Comparison of ENCODE assay signal across 20 cellular contexts in the genomic region with DNA sequence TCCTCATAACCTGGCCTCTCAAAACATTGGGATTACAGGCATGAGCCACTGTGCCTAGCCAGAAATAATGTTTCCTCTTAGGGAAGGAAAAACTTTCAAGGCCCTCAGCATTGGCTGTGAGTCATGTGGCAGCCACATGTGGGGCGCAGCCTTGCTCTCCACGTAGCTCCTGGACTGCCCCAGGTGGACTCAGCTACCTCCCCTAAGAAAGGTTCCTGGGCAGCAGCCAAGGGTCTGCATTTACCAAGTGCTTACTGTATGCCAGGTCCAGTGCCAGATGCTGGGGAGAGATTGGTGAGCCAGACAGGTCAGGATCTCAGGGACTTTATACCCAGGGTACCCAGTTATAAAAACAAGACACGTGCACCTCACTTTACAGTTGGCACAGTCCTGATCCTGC. TPM values are rescaled to one million over a fixed set of nuclear protein-coding genes. Genes with fewer than 3 reads are reported as not detected.
A peak's percentile ranks its signal among the peaks of the same experiment; 100 is the strongest.
DNase-seq lines count a peak whose midpoint lies in the region; ATAC-seq, FAIRE-seq and TF ChIP-seq lines count a peak whose summit lies in the region.
"Had no signal": no experiment of that assay in that cellular context is flagged by ENCODE, and none has a peak within 500 bp of the region (broad histone marks: within the 10 kb centered on the region; RNA-seq: fewer than 3 reads in every experiment).

No MANE protein-coding gene starts in this region.

- ATAC-seq in activated CD8-positive, alpha-beta T cell treated with anti-CD3 and anti-CD28 coated beads, Interleukin-2, amount 10 ng/mL, durations not matched to agents 7 days and 5 days: no peak
- ATAC-seq in HG03135 (IDR thresholded peaks at IDR 0.05; ENCODE audit: unreplicated experiment): no peak
- ATAC-seq: activated T-cell treated with anti-CD3 and anti-CD28 coated beads, Interleukin-2, amount 50 U/mL, for 4 hours; Right ventricle myocardium inferior had no signal

- WGBS in adrenal gland, 4 donors: 0 to 46% (median 40%) methylated on average over 1 to 3 of the region's 3 CpGs
- WGBS in prostate gland: 53% methylated on average over 3 of the region's 3 CpGs

- no peak for TF ChIP-seq POLR2A in adrenal gland (IDR thresholded peaks at IDR 0.05)
- no peak for TF ChIP-seq POLR2A in prostate gland (IDR thresholded peaks at IDR 0.05)

- H3K4me3 ChIP-seq in HFF-Myc (replicated peaks; ENCODE audit: low read depth, low read length) (no peak overlapping the region), adrenal gland (no peak overlapping the region), fibroblast of the aortic adventitia (ENCODE audit: low read depth, low read length) (no peak overlapping the region), prostate gland (no peak overlapping the region)
- H3K4me3 ChIP-seq: thoracic aorta had no signal

- intact Hi-C loops in adrenal gland (cut with DNase I) (no loop called here), prostate gland (cut with DNase I) (no loop called here)

- H3K9me3 Mint-ChIP-seq in activated CD8-positive, alpha-beta T cell treated with anti-CD3 and anti-CD28 coated beads, Interleukin-2, amount 10 ng/mL, durations not matched to agents 7 days and 5 days (ENCODE audit: insufficient read depth): no peaks in the 10 kb centered on the region
- H3K9me3 Mint-ChIP-seq: activated T-cell treated with anti-CD3 and anti-CD28 coated beads, Interleukin-2, amount 50 U/mL, for 4 hours had no signal

- H3K36me3 ChIP-seq in adrenal gland (replicated peaks in 1 of 2) (no peaks in the 10 kb centered on the region), prostate gland (no peaks in the 10 kb centered on the region)
- H3K36me3 ChIP-seq: thoracic aorta had no signal

- H3K9me3 ChIP-seq in adrenal gland (replicated peaks in 1 of 3): no peaks in the 10 kb centered on the region
- no peaks in the 10 kb centered on the region for H3K9me3 ChIP-seq in prostate gland
- H3K9me3 ChIP-seq: thoracic aorta had no signal

- DNase-seq in Daoy (ENCODE audit: low read depth): peak; percentile 58
- DNase-seq in HFF-Myc (ENCODE audit: extremely low read depth, low read depth): peak; percentile 35
- DNase-seq in adrenal gland: peak in 6 of 7 donors; percentile 51 to 68 (median 62)
- peak; percentile 19 for DNase-seq in fibroblast of the aortic adventitia (ENCODE audit: low read depth)
- DNase-seq in RCC 7860 (ENCODE audit: low spot score): no peak
- no peak for DNase-seq in activated CD8-positive, alpha-beta T cell treated with anti-CD3 and anti-CD28 coated beads, Interleukin-2, amount 10 ng/mL, durations not matched to agents 7 days and 5 days
- no peak for DNase-seq in prostate gland (ENCODE audit: low spot score)
- DNase-seq: activated CD4-positive, CD25-positive, alpha-beta regulatory T cell treated with anti-CD3 and anti-CD28 coated beads, Interleukin-2, amount 50 U/mL, for 72 hours; activated naive CD4-positive, alpha-beta T cell; activated T-cell treated with anti-CD3 and anti-CD28 coated beads, Interleukin-2, amount 50 U/mL, for 4 hours; caudate nucleus; NCI-H510A; stimulated activated CD4-positive, alpha-beta T cell treated with anti-CD3 and anti-CD28 coated beads, Interleukin-2, amount 100 ng/mL, for 48 hours; stimulated activated naive CD4-positive, alpha-beta T cell; SW 1271 had no signal

- CTCF ChIA-PET in activated CD8-positive, alpha-beta T cell treated with anti-CD3 and anti-CD28 coated beads, Interleukin-2, amount 10 ng/mL, durations not matched to agents 7 days and 5 days (lab: Charles Lee): interaction anchor here (2.3 kb wide), 1 partner anchor 8 kb away, joined by 24 read pairs; no protein-coding TSS in a partner anchor

- H3K4me3 Mint-ChIP-seq in activated CD8-positive, alpha-beta T cell treated with anti-CD3 and anti-CD28 coated beads, Interleukin-2, amount 10 ng/mL, durations not matched to agents 7 days and 5 days: no peak overlapping the region
- H3K4me3 Mint-ChIP-seq: activated T-cell treated with anti-CD3 and anti-CD28 coated beads, Interleukin-2, amount 50 U/mL, for 4 hours had no signal

- no peaks in the 10 kb centered on the region for H3K36me3 Mint-ChIP-seq in activated CD8-positive, alpha-beta T cell treated with anti-CD3 and anti-CD28 coated beads, Interleukin-2, amount 10 ng/mL, durations not matched to agents 7 days and 5 days (ENCODE audit: low read depth)

- no peak overlapping the region for H3K27ac Mint-ChIP-seq in activated CD8-positive, alpha-beta T cell treated with anti-CD3 and anti-CD28 coated beads, Interleukin-2, amount 10 ng/mL, durations not matched to agents 7 days and 5 days

- H3K4me1 ChIP-seq in adrenal gland (replicated peaks in 1 of 2) (no peaks in the 10 kb centered on the region), prostate gland (replicated peaks) (no peaks in the 10 kb centered on the region)

- no peak for TF ChIP-seq CTCF in HFF-Myc (IDR thresholded peaks at IDR 0.05; ENCODE audit: low read depth, low read length, missing control alignments)
- no peak for TF ChIP-seq CTCF in adrenal gland (IDR thresholded peaks at IDR 0.05)
- no peak for TF ChIP-seq CTCF in fibroblast of the aortic adventitia (IDR thresholded peaks at IDR 0.05; ENCODE audit: insufficient read depth, low read length)
- no peak for TF ChIP-seq CTCF in prostate gland (IDR thresholded peaks at IDR 0.05)

- H3K4me1 Mint-ChIP-seq in activated CD8-positive, alpha-beta T cell treated with anti-CD3 and anti-CD28 coated beads, Interleukin-2, amount 10 ng/mL, durations not matched to agents 7 days and 5 days (ENCODE audit: low read depth): peaks cover 1% of the 10 kb centered on the region

- H3K27me3 ChIP-seq in adrenal gland (no peaks in the 10 kb centered on the region), prostate gland (replicated peaks; ENCODE audit: insufficient read depth) (no peaks in the 10 kb centered on the region)

- peak overlapping the region in 1 of 5 donors; percentile 35 for H3K27ac ChIP-seq in adrenal gland
- no peak overlapping the region for H3K27ac ChIP-seq in prostate gland
- H3K27ac ChIP-seq: thoracic aorta had no signal

- H3K27me3 Mint-ChIP-seq in activated CD8-positive, alpha-beta T cell treated with anti-CD3 and anti-CD28 coated beads, Interleukin-2, amount 10 ng/mL, durations not matched to agents 7 days and 5 days (ENCODE audit: low read depth): peaks cover 19% of the 10 kb centered on the region

- POLR2A ChIA-PET in activated CD8-positive, alpha-beta T cell treated with anti-CD3 and anti-CD28 coated beads, Interleukin-2, amount 10 ng/mL, durations not matched to agents 7 days and 5 days (lab: Charles Lee): no interaction called here

- no peak for FAIRE-seq in RCC 7860 (lab: Jason Lieb, UNC)
- FAIRE-seq: G401.6 had no signal

RNA-seq across cellular contexts. Expression of a gene that starts 3.7 kb away (rescaled TPM):
- 0.51 and 0.65 TPM in 2 replicates for total RNA-seq in Daoy (2014; rRNA removed; shearing (Covaris generic))
- 1 to 10 TPM in 7 of 8 donors, under 1 TPM in 1; 0.30 to 5.9 (median 2.5) TPM for total RNA-seq in adrenal gland
- under 1 TPM; 0.46 to 0.64 (median 0.48) TPM for polyA plus RNA-seq in adrenal gland
- total RNA-seq in fibroblast of the aortic adventitia (ENCODE audit: low replicate concordance): 0.25 and 2.1 TPM in 2 replicates
- total RNA-seq in activated CD8-positive, alpha-beta T cell treated with anti-CD3 and anti-CD28 coated beads, Interleukin-2, amount 10 ng/mL, durations not matched to agents 7 days and 5 days: not detected
- 1 to 10 TPM; 4.6 to 8.0 TPM for total RNA-seq in prostate gland
- total RNA-seq: activated CD8-positive, alpha-beta memory T cell treated with anti-CD3 and anti-CD28 coated beads for 36 hours; activated T-cell treated with anti-CD3 and anti-CD28 coated beads, Interleukin-2, amount 50 U/mL, for 4 hours had no signal

RNA-seq across cellular contexts. Expression of a gene that starts 43.4 kb away (rescaled TPM):
- 47.4 and 49.7 TPM in 2 replicates for total RNA-seq in Daoy (2014; rRNA removed; shearing (Covaris generic))
- 10 to 100 TPM; 29.7 to 58.8 (median 38.4) TPM for total RNA-seq in adrenal gland
- 10 to 100 TPM; 24.5 to 38.6 (median 27.4) TPM for polyA plus RNA-seq in adrenal gland
- 15.8 and 55.1 TPM in 2 replicates for total RNA-seq in fibroblast of the aortic adventitia (ENCODE audit: low replicate concordance)
- 10 to 100 TPM; 19.9 to 20.9 TPM for total RNA-seq in activated CD8-positive, alpha-beta T cell treated with anti-CD3 and anti-CD28 coated beads, Interleukin-2, amount 10 ng/mL, durations not matched to agents 7 days and 5 days
- total RNA-seq in prostate gland: 10 to 100 TPM; 67.2 to 87.1 TPM

Comparison
In these comparisons a context has a peak if more than half of its experiments do, and no peak if none do; other contexts are left out.
1. DNase-seq: peak in Daoy (single experiment), HFF-Myc (single experiment), adrenal gland (6 of 7) and fibroblast of the aortic adventitia (single experiment); none in RCC 7860 (single experiment), activated CD8-positive, alpha-beta T cell treated with anti-CD3 and anti-CD28 coated beads, Interleukin-2, amount 10 ng/mL, durations not matched to agents 7 days and 5 days (single experiment) and prostate gland (single experiment).